2 cellular contexts compared by ENCODE assay signal in the genomic region with DNA sequence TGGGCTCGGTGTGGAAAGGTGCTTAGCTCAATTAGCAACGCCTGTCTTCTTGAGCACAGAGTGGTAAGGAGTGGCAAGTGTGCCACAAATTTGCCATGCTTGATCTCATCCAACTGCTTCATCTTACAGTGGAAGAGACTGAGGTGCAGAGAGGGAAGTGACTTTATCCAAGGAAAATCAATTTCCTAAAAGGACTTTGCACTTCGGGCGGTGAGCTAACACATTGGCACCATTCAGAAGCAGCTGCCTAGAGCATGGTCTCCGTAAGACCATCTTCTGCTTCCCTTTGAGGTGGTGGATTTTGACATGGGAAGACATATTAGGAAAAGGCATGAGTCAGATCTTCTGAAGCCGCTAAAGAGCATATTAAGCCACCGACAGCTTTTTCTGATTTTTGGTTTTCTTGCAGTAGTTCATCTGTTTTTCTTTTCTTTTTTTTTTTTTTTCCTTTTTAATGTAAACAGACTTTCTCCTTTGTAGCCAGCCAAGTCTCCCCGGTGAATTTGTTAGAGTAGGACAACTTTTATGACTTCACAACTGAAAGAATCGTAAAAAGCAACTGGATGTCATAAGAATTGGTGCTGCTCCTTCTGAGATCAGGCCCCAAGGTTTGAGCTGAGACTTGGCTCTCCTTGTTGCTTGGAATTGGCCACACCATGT.
TF ChIP-seq lines count a peak whose summit lies in the region.

No MANE protein-coding gene starts in this region.

TF ChIP-seq in SK-N-SH, 30 proteins besides CTCF, POLR2A, EP300 and RAD21:
- TF ChIP-seq EZH2phosphoT487 (IDR thresholded peaks at IDR 0.05; ENCODE audit: borderline replicate concordance, low read depth) (no peak), MXI1 (IDR thresholded peaks at IDR 0.05; ENCODE audit: low read depth, low read length) (no peak), FOXJ3 (CRISPR knock-in tag; IDR thresholded peaks at IDR 0.05) (no peak)

TF ChIP-seq in SK-N-SH treated with all-trans-retinoic acid at 6 μM for 48 hours, 23 proteins besides CTCF, POLR2A, EP300 and RAD21:
- no peak for TF ChIP-seq TCF4 (CRISPR knock-in tag; IDR thresholded peaks at IDR 0.05; ENCODE audit: borderline replicate concordance)
- no peak for TF ChIP-seq GLIS3 (CRISPR knock-in tag; IDR thresholded peaks at IDR 0.05)
- TF ChIP-seq ZNF565 (CRISPR knock-in tag; conservative IDR thresholded peaks at IDR 0.05; ENCODE audit: low read depth) = no peak
- no peak for TF ChIP-seq PATZ1 (CRISPR knock-in tag; IDR thresholded peaks at IDR 0.05; ENCODE audit: borderline replicate concordance)
- no peak for TF ChIP-seq ZFP30 (CRISPR knock-in tag; IDR thresholded peaks at IDR 0.05)
